Comparison of ENCODE assay signal across 1 cellular context in the genomic region with DNA sequence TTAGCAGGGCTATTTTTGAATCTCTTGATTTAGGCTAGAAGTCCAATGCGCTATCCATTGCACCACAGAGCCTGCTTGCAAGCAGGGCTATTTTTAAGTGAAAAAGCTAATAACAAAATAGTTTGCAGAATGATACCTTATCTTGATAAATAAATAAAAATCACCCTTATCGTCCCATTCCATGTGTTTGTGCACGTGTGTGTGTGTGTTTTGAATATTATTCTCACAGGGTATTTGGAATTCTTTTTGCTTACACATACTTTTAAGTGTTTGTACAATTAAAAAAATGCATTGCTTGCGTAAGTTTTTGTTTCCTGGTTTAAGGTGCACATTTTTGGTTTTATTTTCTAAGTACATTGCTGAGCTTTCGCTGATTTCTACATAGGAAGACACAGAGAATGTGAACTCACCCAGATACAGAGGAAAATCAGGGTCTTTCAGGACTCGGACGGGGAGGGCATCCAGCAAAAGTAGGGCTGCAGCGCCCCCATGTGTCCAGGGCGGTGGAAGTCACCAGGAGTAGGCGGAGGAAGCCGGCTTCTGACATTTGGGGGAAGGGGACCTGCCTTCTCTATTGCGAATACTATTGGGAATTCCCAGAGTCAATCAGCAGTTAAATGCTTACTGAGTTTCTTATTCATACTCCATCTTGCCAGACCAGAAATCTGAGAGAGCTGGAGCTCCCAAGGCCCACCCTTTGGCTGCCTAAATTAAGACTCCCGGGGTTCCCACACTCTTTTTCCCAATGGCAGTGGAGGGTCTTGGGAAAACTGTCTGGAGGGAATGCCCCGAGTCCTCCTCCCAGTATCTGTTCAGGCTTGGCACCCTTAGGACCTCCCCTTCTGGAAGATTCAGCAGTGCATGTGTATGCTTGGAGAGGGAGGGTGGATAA.
TF ChIP-seq lines count a peak whose summit lies in the region.

No MANE protein-coding gene starts in this region.

TF ChIP-seq in HepG2, 621 proteins besides CTCF, POLR2A, EP300 and RAD21 (continued from another document and continues in another):
- TF ChIP-seq, protein P1, sequence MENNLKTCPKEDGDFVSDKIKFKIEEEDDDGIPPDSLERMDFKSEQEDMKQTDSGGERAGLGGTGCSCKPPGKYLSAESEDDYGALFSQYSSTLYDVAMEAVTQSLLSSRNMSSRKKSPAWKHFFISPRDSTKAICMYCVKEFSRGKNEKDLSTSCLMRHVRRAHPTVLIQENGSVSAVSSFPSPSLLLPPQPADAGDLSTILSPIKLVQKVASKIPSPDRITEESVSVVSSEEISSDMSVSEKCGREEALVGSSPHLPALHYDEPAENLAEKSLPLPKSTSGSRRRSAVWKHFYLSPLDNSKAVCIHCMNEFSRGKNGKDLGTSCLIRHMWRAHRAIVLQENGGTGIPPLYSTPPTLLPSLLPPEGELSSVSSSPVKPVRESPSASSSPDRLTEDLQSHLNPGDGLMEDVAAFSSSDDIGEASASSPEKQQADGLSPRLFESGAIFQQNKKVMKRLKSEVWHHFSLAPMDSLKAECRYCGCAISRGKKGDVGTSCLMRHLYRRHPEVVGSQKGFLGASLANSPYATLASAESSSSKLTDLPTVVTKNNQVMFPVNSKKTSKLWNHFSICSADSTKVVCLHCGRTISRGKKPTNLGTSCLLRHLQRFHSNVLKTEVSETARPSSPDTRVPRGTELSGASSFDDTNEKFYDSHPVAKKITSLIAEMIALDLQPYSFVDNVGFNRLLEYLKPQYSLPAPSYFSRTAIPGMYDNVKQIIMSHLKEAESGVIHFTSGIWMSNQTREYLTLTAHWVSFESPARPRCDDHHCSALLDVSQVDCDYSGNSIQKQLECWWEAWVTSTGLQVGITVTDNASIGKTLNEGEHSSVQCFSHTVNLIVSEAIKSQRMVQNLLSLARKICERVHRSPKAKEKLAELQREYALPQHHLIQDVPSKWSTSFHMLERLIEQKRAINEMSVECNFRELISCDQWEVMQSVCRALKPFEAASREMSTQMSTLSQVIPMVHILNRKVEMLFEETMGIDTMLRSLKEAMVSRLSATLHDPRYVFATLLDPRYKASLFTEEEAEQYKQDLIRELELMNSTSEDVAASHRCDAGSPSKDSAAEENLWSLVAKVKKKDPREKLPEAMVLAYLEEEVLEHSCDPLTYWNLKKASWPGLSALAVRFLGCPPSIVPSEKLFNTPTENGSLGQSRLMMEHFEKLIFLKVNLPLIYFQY (CRISPR knock-in tag; IDR thresholded peaks at IDR 0.05; ENCODE audit: borderline replicate concordance): 0 out of 2 replicates have a peak, but pooled peaks have one; percentile 19
- TF ChIP-seq, protein P2, sequence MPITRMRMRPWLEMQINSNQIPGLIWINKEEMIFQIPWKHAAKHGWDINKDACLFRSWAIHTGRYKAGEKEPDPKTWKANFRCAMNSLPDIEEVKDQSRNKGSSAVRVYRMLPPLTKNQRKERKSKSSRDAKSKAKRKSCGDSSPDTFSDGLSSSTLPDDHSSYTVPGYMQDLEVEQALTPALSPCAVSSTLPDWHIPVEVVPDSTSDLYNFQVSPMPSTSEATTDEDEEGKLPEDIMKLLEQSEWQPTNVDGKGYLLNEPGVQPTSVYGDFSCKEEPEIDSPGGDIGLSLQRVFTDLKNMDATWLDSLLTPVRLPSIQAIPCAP (CRISPR knock-in tag; IDR thresholded peaks at IDR 0.05; ENCODE audit: low read depth): no peak
- TF ChIP-seq HOXA3 (CRISPR knock-in tag; IDR thresholded peaks at IDR 0.05): peak; percentile 16; the same call in 1 of the 2 replicates
- no peak for TF ChIP-seq TEAD2 (CRISPR knock-in tag; IDR thresholded peaks at IDR 0.05)
- peak; percentile 50 for TF ChIP-seq MAFF (IDR thresholded peaks at IDR 0.05; ENCODE audit: low read depth, low read length)
- no peak for TF ChIP-seq ZSCAN22 (CRISPR knock-in tag; IDR thresholded peaks at IDR 0.05)
- TF ChIP-seq, protein P3, sequence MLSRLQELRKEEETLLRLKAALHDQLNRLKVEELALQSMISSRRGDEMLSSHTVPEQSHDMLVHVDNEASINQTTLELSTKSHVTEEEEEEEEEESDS (CRISPR knock-in tag; IDR thresholded peaks at IDR 0.05; ENCODE audit: borderline replicate concordance): no peak
- TF ChIP-seq ZNF556 (CRISPR knock-in tag; IDR thresholded peaks at IDR 0.05; ENCODE audit: borderline replicate concordance): no peak
- no peak for TF ChIP-seq FIP1L1 (IDR thresholded peaks at IDR 0.05; ENCODE audit: borderline replicate concordance, insufficient read depth, low read depth, low read length)
- no peak for TF ChIP-seq JUN (CRISPR knock-in tag; IDR thresholded peaks at IDR 0.05)
- TF ChIP-seq KMT2A (CRISPR knock-in tag; IDR thresholded peaks at IDR 0.05): 0 out of 2 replicates have a peak, but pooled peaks have one; percentile 33
- TF ChIP-seq SAFB2 (CRISPR knock-in tag; IDR thresholded peaks at IDR 0.05; ENCODE audit: borderline replicate concordance, low read depth): no peak
- TF ChIP-seq ZFYVE20 (CRISPR knock-in tag; IDR thresholded peaks at IDR 0.05; ENCODE audit: borderline replicate concordance, low read depth): no peak
- TF ChIP-seq ERF (CRISPR knock-in tag; IDR thresholded peaks at IDR 0.05): 0 out of 2 replicates have a peak, but pooled peaks have one; percentile 51
- TF ChIP-seq ZNF549 (CRISPR knock-in tag; IDR thresholded peaks at IDR 0.05): no peak
- TF ChIP-seq, protein P4, sequence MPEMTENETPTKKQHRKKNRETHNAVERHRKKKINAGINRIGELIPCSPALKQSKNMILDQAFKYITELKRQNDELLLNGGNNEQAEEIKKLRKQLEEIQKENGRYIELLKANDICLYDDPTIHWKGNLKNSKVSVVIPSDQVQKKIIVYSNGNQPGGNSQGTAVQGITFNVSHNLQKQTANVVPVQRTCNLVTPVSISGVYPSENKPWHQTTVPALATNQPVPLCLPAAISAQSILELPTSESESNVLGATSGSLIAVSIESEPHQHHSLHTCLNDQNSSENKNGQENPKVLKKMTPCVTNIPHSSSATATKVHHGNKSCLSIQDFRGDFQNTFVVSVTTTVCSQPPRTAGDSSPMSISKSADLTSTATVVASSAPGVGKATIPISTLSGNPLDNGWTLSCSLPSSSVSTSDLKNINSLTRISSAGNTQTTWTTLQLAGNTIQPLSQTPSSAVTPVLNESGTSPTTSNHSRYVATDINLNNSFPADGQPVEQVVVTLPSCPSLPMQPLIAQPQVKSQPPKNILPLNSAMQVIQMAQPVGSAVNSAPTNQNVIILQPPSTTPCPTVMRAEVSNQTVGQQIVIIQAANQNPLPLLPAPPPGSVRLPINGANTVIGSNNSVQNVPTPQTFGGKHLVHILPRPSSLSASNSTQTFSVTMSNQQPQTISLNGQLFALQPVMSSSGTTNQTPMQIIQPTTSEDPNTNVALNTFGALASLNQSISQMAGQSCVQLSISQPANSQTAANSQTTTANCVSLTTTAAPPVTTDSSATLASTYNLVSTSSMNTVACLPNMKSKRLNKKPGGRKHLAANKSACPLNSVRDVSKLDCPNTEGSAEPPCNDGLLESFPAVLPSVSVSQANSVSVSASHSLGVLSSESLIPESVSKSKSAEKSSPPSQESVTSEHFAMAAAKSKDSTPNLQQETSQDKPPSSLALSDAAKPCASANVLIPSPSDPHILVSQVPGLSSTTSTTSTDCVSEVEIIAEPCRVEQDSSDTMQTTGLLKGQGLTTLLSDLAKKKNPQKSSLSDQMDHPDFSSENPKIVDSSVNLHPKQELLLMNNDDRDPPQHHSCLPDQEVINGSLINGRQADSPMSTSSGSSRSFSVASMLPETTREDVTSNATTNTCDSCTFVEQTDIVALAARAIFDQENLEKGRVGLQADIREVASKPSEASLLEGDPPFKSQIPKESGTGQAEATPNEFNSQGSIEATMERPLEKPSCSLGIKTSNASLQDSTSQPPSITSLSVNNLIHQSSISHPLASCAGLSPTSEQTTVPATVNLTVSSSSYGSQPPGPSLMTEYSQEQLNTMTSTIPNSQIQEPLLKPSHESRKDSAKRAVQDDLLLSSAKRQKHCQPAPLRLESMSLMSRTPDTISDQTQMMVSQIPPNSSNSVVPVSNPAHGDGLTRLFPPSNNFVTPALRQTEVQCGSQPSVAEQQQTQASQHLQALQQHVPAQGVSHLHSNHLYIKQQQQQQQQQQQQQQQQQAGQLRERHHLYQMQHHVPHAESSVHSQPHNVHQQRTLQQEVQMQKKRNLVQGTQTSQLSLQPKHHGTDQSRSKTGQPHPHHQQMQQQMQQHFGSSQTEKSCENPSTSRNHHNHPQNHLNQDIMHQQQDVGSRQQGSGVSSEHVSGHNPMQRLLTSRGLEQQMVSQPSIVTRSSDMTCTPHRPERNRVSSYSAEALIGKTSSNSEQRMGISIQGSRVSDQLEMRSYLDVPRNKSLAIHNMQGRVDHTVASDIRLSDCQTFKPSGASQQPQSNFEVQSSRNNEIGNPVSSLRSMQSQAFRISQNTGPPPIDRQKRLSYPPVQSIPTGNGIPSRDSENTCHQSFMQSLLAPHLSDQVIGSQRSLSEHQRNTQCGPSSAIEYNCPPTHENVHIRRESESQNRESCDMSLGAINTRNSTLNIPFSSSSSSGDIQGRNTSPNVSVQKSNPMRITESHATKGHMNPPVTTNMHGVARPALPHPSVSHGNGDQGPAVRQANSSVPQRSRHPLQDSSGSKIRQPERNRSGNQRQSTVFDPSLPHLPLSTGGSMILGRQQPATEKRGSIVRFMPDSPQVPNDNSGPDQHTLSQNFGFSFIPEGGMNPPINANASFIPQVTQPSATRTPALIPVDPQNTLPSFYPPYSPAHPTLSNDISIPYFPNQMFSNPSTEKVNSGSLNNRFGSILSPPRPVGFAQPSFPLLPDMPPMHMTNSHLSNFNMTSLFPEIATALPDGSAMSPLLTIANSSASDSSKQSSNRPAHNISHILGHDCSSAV (CRISPR knock-in tag; IDR thresholded peaks at IDR 0.05; ENCODE audit: borderline replicate concordance): no peak
- no peak for TF ChIP-seq ZNF569 (CRISPR knock-in tag; IDR thresholded peaks at IDR 0.05; ENCODE audit: borderline replicate concordance)
- TF ChIP-seq ATF7-NPFF (CRISPR knock-in tag; IDR thresholded peaks at IDR 0.05; ENCODE audit: low read depth): no peak
- TF ChIP-seq, protein P5, sequence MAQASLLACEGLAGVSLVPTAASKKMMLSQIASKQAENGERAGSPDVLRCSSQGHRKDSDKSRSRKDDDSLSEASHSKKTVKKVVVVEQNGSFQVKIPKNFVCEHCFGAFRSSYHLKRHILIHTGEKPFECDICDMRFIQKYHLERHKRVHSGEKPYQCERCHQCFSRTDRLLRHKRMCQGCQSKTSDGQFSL (CRISPR knock-in tag; IDR thresholded peaks at IDR 0.05): no peak
- TF ChIP-seq GTF2F1 (IDR thresholded peaks at IDR 0.05; ENCODE audit: low read length): no peak
- TF ChIP-seq ELF1 (CRISPR knock-in tag; IDR thresholded peaks at IDR 0.05): peak; percentile 18; the same call in 1 of the 2 replicates
- no peak for TF ChIP-seq NR2F6 (IDR thresholded peaks at IDR 0.05)
- peak; percentile 32; the same call in 1 of the 2 replicates for TF ChIP-seq NR2F6 (CRISPR knock-in tag; IDR thresholded peaks at IDR 0.05)
- TF ChIP-seq, protein P6, sequence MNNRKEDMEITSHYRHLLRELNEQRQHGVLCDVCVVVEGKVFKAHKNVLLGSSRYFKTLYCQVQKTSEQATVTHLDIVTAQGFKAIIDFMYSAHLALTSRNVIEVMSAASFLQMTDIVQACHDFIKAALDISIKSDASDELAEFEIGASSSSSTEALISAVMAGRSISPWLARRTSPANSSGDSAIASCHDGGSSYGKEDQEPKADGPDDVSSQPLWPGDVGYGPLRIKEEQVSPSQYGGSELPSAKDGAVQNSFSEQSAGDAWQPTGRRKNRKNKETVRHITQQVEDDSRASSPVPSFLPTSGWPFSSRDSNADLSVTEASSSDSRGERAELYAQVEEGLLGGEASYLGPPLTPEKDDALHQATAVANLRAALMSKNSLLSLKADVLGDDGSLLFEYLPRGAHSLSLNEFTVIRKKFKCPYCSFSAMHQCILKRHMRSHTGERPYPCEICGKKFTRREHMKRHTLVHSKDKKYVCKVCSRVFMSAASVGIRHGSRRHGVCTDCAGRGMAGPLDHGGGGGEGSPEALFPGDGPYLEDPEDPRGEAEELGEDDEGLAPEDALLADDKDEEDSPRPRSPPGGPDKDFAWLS (CRISPR knock-in tag; IDR thresholded peaks at IDR 0.05; ENCODE audit: borderline replicate concordance): no peak
- TF ChIP-seq, protein P7, sequence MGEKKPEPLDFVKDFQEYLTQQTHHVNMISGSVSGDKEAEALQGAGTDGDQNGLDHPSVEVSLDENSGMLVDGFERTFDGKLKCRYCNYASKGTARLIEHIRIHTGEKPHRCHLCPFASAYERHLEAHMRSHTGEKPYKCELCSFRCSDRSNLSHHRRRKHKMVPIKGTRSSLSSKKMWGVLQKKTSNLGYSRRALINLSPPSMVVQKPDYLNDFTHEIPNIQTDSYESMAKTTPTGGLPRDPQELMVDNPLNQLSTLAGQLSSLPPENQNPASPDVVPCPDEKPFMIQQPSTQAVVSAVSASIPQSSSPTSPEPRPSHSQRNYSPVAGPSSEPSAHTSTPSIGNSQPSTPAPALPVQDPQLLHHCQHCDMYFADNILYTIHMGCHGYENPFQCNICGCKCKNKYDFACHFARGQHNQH (CRISPR knock-in tag; IDR thresholded peaks at IDR 0.05): peak; percentile 47; the same call in 1 of the 2 replicates
- TF ChIP-seq ZIK1 (CRISPR knock-in tag; IDR thresholded peaks at IDR 0.05; ENCODE audit: borderline replicate concordance, low read depth): no peak
- TF ChIP-seq, protein P8, sequence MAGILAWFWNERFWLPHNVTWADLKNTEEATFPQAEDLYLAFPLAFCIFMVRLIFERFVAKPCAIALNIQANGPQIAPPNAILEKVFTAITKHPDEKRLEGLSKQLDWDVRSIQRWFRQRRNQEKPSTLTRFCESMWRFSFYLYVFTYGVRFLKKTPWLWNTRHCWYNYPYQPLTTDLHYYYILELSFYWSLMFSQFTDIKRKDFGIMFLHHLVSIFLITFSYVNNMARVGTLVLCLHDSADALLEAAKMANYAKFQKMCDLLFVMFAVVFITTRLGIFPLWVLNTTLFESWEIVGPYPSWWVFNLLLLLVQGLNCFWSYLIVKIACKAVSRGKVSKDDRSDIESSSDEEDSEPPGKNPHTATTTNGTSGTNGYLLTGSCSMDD (CRISPR knock-in tag; IDR thresholded peaks at IDR 0.05): no peak
- no peak for TF ChIP-seq AGO2 (optimal IDR thresholded peaks at IDR 0.05; ENCODE audit: low read depth, low read length)
- no peak for TF ChIP-seq ZFP62 (CRISPR knock-in tag; IDR thresholded peaks at IDR 0.05)
- TF ChIP-seq IKZF1 (IDR thresholded peaks at IDR 0.05): no peak
- TF ChIP-seq HDAC2 (CRISPR knock-in tag; IDR thresholded peaks at IDR 0.05): no peak
- no peak for TF ChIP-seq PPARG (CRISPR knock-in tag; conservative IDR thresholded peaks at IDR 0.05)
- TF ChIP-seq ZNF746 (CRISPR knock-in tag; IDR thresholded peaks at IDR 0.05): no peak
- TF ChIP-seq NCOA2 (CRISPR knock-in tag; IDR thresholded peaks at IDR 0.05): 0 out of 2 replicates have a peak, but pooled peaks have one; percentile 16
- TF ChIP-seq SRSF1 (optimal IDR thresholded peaks at IDR 0.05; ENCODE audit: low read depth, low read length): no peak
- no peak for TF ChIP-seq ZNF670 (CRISPR knock-in tag; IDR thresholded peaks at IDR 0.05; ENCODE audit: borderline replicate concordance)
- TF ChIP-seq EHMT2 (IDR thresholded peaks at IDR 0.05; ENCODE audit: borderline replicate concordance, low read depth, low read length): no peak
- no peak for TF ChIP-seq RAD51 (IDR thresholded peaks at IDR 0.05; ENCODE audit: borderline replicate concordance)
- TF ChIP-seq ZSCAN9 (CRISPR knock-in tag; IDR thresholded peaks at IDR 0.05; ENCODE audit: borderline replicate concordance): 0 out of 2 replicates have a peak, but pooled peaks have one; percentile 65
- TF ChIP-seq MED1 (CRISPR knock-in tag; IDR thresholded peaks at IDR 0.05): no peak
- TF ChIP-seq SRY (CRISPR knock-in tag; IDR thresholded peaks at IDR 0.05): no peak
- no peak for TF ChIP-seq KDM5B (CRISPR knock-in tag; IDR thresholded peaks at IDR 0.05; ENCODE audit: borderline replicate concordance)
- TF ChIP-seq ZNF878 (CRISPR knock-in tag; IDR thresholded peaks at IDR 0.05): 0 out of 2 replicates have a peak, but pooled peaks have one; percentile 24
- TF ChIP-seq TEAD3 (CRISPR knock-in tag; optimal IDR thresholded peaks at IDR 0.05; ENCODE audit: borderline replicate concordance): peak; percentile 56
- TF ChIP-seq ELF3 (CRISPR knock-in tag; IDR thresholded peaks at IDR 0.05): no peak
- TF ChIP-seq KDM2A (CRISPR knock-in tag; IDR thresholded peaks at IDR 0.05; ENCODE audit: borderline replicate concordance, low read depth): peak; percentile 65; the same call in 1 of the 2 replicates
